Comparison of ENCODE assay signal across 11 cellular contexts in genomic region chr22:46536559-46537220, GRCh38. TPM values are rescaled to one million over a fixed set of nuclear protein-coding genes. Genes with fewer than 3 reads are reported as not detected.
DNase-seq lines count a peak whose midpoint lies in the region; TF ChIP-seq lines count a peak whose summit lies in the region.
"Had no signal": no experiment of that assay in that cellular context is flagged by ENCODE, and none has a peak within 500 bp of the region (broad histone marks: within the 10 kb centered on the region; RNA-seq: fewer than 3 reads in every experiment).

No MANE protein-coding gene starts in this region.

- H3K36me3 ChIP-seq in ACC112 (ENCODE audit: insufficient read depth, low read length): no peaks in the 10 kb centered on the region
- H3K36me3 ChIP-seq in HUES48 (ENCODE audit: control insufficient read depth, insufficient read depth, low read length): peaks cover 20% of the 10 kb centered on the region; the same call in 1 of the 2 replicates
- H3K36me3 ChIP-seq in mesendoderm (ENCODE audit: control insufficient read depth, insufficient read depth, low read length): no peaks in the 10 kb centered on the region
- H3K36me3 ChIP-seq in CD4-positive, alpha-beta memory T cell (ENCODE audit: insufficient read depth, low read length): no peaks in the 10 kb centered on the region

- no peaks in the 10 kb centered on the region for H3K4me1 ChIP-seq in ACC112 (ENCODE audit: control insufficient read depth, insufficient read depth, low read length, unreplicated experiment)
- 0 out of 2 replicates have a peak, but pooled peaks cover 7% of the 10 kb centered on the region for H3K4me1 ChIP-seq in HUES48 (ENCODE audit: control insufficient read depth, insufficient read depth, low read length)
- no peaks in the 10 kb centered on the region for H3K4me1 ChIP-seq in mesendoderm (ENCODE audit: control insufficient read depth, low read depth, low read length)
- H3K4me1 ChIP-seq in CD4-positive, alpha-beta memory T cell (ENCODE audit: insufficient read depth, low read length): no peaks in the 10 kb centered on the region

- H3K9me3 Mint-ChIP-seq in CD14-positive monocyte: peaks cover 5 to 30% (median 20%) of the 10 kb centered on the region in 7 donors
- H3K9me3 Mint-ChIP-seq in CD4-positive, alpha-beta memory T cell: no peaks in the 10 kb centered on the region
- H3K9me3 Mint-ChIP-seq: stimulated activated naive CD8-positive, alpha-beta T cell treated with anti-CD3 and anti-CD28 coated beads, Interleukin-15, Interleukin-2, amounts not matched to agents 100 ng/mL and 50 ng/mL, for 24 hours had no signal

- no peak overlapping the region for H2AFZ ChIP-seq in ACC112 (ENCODE audit: low read length, unreplicated experiment)

- peaks cover 11% of the 10 kb centered on the region; the same call in 1 of the 2 replicates for H3K27me3 ChIP-seq in ACC112 (ENCODE audit: insufficient read depth, low read length)
- peaks cover 49% of the 10 kb centered on the region for H3K27me3 ChIP-seq in HUES48 (ENCODE audit: control insufficient read depth, insufficient read depth, low read length)
- H3K27me3 ChIP-seq in mesendoderm (ENCODE audit: insufficient read depth, low read length, poor library complexity): peaks cover 16% of the 10 kb centered on the region
- no peaks in the 10 kb centered on the region for H3K27me3 ChIP-seq in CD4-positive, alpha-beta memory T cell (ENCODE audit: insufficient read depth, low read length)

- no peak overlapping the region for H3K4me3 Mint-ChIP-seq in CD14-positive monocyte
- no peak overlapping the region for H3K4me3 Mint-ChIP-seq in CD4-positive, alpha-beta memory T cell
- H3K4me3 Mint-ChIP-seq: stimulated activated naive CD8-positive, alpha-beta T cell treated with anti-CD3 and anti-CD28 coated beads, Interleukin-15, Interleukin-2, amounts not matched to agents 100 ng/mL and 50 ng/mL, for 24 hours had no signal

- H3K27ac ChIP-seq in ACC112 (ENCODE audit: low read depth, low read length) (no peak overlapping the region), HUES48 (ENCODE audit: low read depth, low read length) (no peak overlapping the region), mesendoderm (ENCODE audit: low read depth, low read length) (no peak overlapping the region)
- no peak overlapping the region for H3K27ac ChIP-seq in CD4-positive, alpha-beta memory T cell (ENCODE audit: low read depth, low read length)

- H3K4me2 ChIP-seq in mesendoderm (ENCODE audit: low read length): peak overlapping the region; percentile 54

- no CpG with 5 or more reads among the region's 110 CpGs for WGBS in mesendoderm (ENCODE audit: extremely low coverage, insufficient coverage, low lambda C conversion rate)

- no peak overlapping the region for H4K5ac ChIP-seq in mesendoderm (ENCODE audit: low read length)

- H3K79me1 ChIP-seq in mesendoderm (ENCODE audit: low read length): no peaks in the 10 kb centered on the region

- no peak overlapping the region for H3K23ac ChIP-seq in mesendoderm (ENCODE audit: low read length)

- H3K18ac ChIP-seq in mesendoderm (ENCODE audit: low read length): peak overlapping the region; percentile 51

- H3K79me2 ChIP-seq in ACC112 (ENCODE audit: control insufficient read depth, insufficient read depth, low read length, unreplicated experiment) (no peaks in the 10 kb centered on the region), mesendoderm (ENCODE audit: control insufficient read depth, insufficient read depth, low read length) (no peaks in the 10 kb centered on the region)

- no peak overlapping the region for H4K8ac ChIP-seq in mesendoderm (ENCODE audit: low read depth, low read length)

- POLR2A ChIA-PET in CD4-positive, alpha-beta memory T cell (lab: Charles Lee; ENCODE audit: partially characterized antibody): no interaction called here

- DNase-seq in ecto neural progenitor cell (ENCODE audit: low spot score) (peak; percentile 69), mesendoderm (peak; percentile 20), CD14-positive monocyte (ENCODE audit: low spot score) (no peak), NCI-H2227 treated with DMSO at 0.1 percent for 48 hours (lab: John Stamatoyannopoulos, UW) (no peak), LoVo (ENCODE audit: low spot score) (no peak)
- DNase-seq in CD4-positive, alpha-beta memory T cell: no peak
- DNase-seq: DND-41, small intestine had no signal

- H3K4me1 Mint-ChIP-seq in CD14-positive monocyte: peaks cover 10% of the 10 kb centered on the region
- peaks cover 0 to 15% (median 9%) of the 10 kb centered on the region in 4 donors for H3K4me1 Mint-ChIP-seq in CD4-positive, alpha-beta memory T cell

- peaks cover 48 to 56% (median 52%) of the 10 kb centered on the region in 3 donors for H3K27me3 Mint-ChIP-seq in CD14-positive monocyte (ENCODE audit: low read depth in 3 of 3)
- peaks cover 21 to 26% of the 10 kb centered on the region in 2 donors for H3K27me3 Mint-ChIP-seq in CD4-positive, alpha-beta memory T cell

- H3K9ac ChIP-seq in HUES48 (ENCODE audit: low read depth, low read length): peak overlapping the region; percentile 56; the same call in 1 of the 2 replicates
- peak overlapping the region; percentile 50 for H3K9ac ChIP-seq in mesendoderm (ENCODE audit: low read length)

- no peak overlapping the region for H2BK120ac ChIP-seq in mesendoderm (ENCODE audit: low read depth, low read length)

- no peak overlapping the region for H2AK5ac ChIP-seq in mesendoderm (ENCODE audit: low read length)

- H3K27ac Mint-ChIP-seq in CD14-positive monocyte: no peak overlapping the region
- no peak overlapping the region for H3K27ac Mint-ChIP-seq in CD4-positive, alpha-beta memory T cell
- H3K27ac Mint-ChIP-seq: stimulated activated naive CD8-positive, alpha-beta T cell treated with anti-CD3 and anti-CD28 coated beads, Interleukin-15, Interleukin-2, amounts not matched to agents 100 ng/mL and 50 ng/mL, for 24 hours had no signal

- no peak overlapping the region for H2BK15ac ChIP-seq in mesendoderm (replicated peaks; ENCODE audit: low read depth)

- TF ChIP-seq CTCF in CD14-positive monocyte (IDR thresholded peaks at IDR 0.05): no peak

- CTCF ChIA-PET in CD4-positive, alpha-beta memory T cell (lab: Charles Lee; ENCODE audit: partially characterized antibody): no interaction called here

- H3K56ac ChIP-seq in mesendoderm (ENCODE audit: low read length): peak overlapping the region; percentile 64

- no peak overlapping the region for H3K4ac ChIP-seq in mesendoderm (ENCODE audit: low read depth, low read length)

- H2BK5ac ChIP-seq in mesendoderm (ENCODE audit: low read length): no peak overlapping the region

- peak overlapping the region; percentile 53; the same call in 1 of the 2 replicates for H3K4me3 ChIP-seq in ACC112 (ENCODE audit: low read depth, low read length)
- H3K4me3 ChIP-seq in HUES48 (ENCODE audit: low read depth, low read length): peak overlapping the region; percentile 63; the same call in 1 of the 2 replicates
- H3K4me3 ChIP-seq in mesendoderm (ENCODE audit: low read length): no peak overlapping the region
- no peak overlapping the region for H3K4me3 ChIP-seq in CD4-positive, alpha-beta memory T cell (ENCODE audit: low read length in 2 of 2)

- peaks cover 8 to 10% of the 10 kb centered on the region in 2 donors for H3K36me3 Mint-ChIP-seq in CD14-positive monocyte
- no peaks in the 10 kb centered on the region for H3K36me3 Mint-ChIP-seq in CD4-positive, alpha-beta memory T cell

- intact Hi-C loops in CD14-positive monocyte (cut with micrococcal nuclease): no loop called here
- intact Hi-C loops in CD4-positive, alpha-beta memory T cell (cut with micrococcal nuclease): no loop called here

- no peaks in the 10 kb centered on the region for H3K9me3 ChIP-seq in HUES48 (ENCODE audit: control insufficient read depth, insufficient read depth, low read length)
- H3K9me3 ChIP-seq in CD4-positive, alpha-beta memory T cell (ENCODE audit: control insufficient read depth in 1 of 2, low read length in 2 of 2): no peaks in the 10 kb centered on the region

RNA-seq across cellular contexts. Expression of gene CELSR1, which starts 0.7 kb away (rescaled TPM):
- 4.0 TPM for polyA plus RNA-seq in mesendoderm (2013, experiment 1 of 2)
- polyA plus RNA-seq in mesendoderm (2013, experiment 2 of 2): 4.0 TPM
- not detected for polyA plus RNA-seq in CD14-positive monocyte
- 1 to 10 TPM in 1 of 2 experiments, under 1 TPM in 1; 0.94 to 1.1 TPM for total RNA-seq in CD4-positive, alpha-beta memory T cell
- under 1 TPM; 0.47 to 0.67 TPM for polyA plus RNA-seq in CD4-positive, alpha-beta memory T cell

Comparison
In these comparisons a context has a peak if more than half of its experiments do, and no peak if none do; other contexts are left out.
1. H3K4me3 ChIP-seq: peak in ACC112 (single experiment) and HUES48 (single experiment); none in mesendoderm (single experiment) and CD4-positive, alpha-beta memory T cell (0 of 2).
2. DNase-seq: peak in ecto neural progenitor cell (single experiment) and mesendoderm (single experiment); none in CD14-positive monocyte (single experiment), NCI-H2227 treated with DMSO at 0.1 percent for 48 hours (single experiment), CD4-positive, alpha-beta memory T cell (0 of 5) and LoVo (single experiment).